ENCODE assay signal across 8 cellular contexts in genomic region chr20:33443512-33444239, GRCh38. TPM values are rescaled to one million over a fixed set of nuclear protein-coding genes. Genes with fewer than 3 reads are reported as not detected.
A peak's percentile ranks its signal among the peaks of the same experiment; 100 is the strongest.
DNase-seq lines count a peak whose midpoint lies in the region; ATAC-seq and TF ChIP-seq lines count a peak whose summit lies in the region.

TSS of gene SNTA1 (minus strand) at chr20:33443763. CDS start at chr20:33443620, 143 bp downstream.

- H3K27me3 ChIP-seq in CD4-positive, alpha-beta memory T cell (ENCODE audit: insufficient read depth, low read length): no peaks in the 10 kb centered on the region
- no peaks in the 10 kb centered on the region for H3K27me3 ChIP-seq in Karpas-422 (ENCODE audit: low read length)

- H2AFZ ChIP-seq in Karpas-422 (ENCODE audit: low read length): peak within 1 kb of the TSS; percentile 87; the same call in 1 of the 2 replicates

- TF ChIP-seq CTCF in RWPE1 (conservative IDR thresholded peaks at IDR 0.05; ENCODE audit: low read depth): no peak

- no peaks in the 10 kb centered on the region for H3K9me2 ChIP-seq in Karpas-422 (replicated peaks; ENCODE audit: insufficient read depth, low read length)

- no peaks in the 10 kb centered on the region for H3K9me3 ChIP-seq in CD4-positive, alpha-beta memory T cell (ENCODE audit: control insufficient read depth in 1 of 2, low read length in 2 of 2)
- no peaks in the 10 kb centered on the region for H3K9me3 ChIP-seq in Karpas-422 (ENCODE audit: low read length)

- H3K27ac ChIP-seq in CD4-positive, alpha-beta memory T cell (ENCODE audit: low read depth, low read length): peak within 1 kb of the TSS; percentile 74
- H3K27ac ChIP-seq in Karpas-422 (ENCODE audit: low read length) (peak within 1 kb of the TSS; percentile 88), RWPE1 (peak within 1 kb of the TSS; percentile 54)

- peaks cover 0 to 6% of the 10 kb centered on the region in 2 donors for H3K36me3 Mint-ChIP-seq in CD4-positive, alpha-beta memory T cell
- H3K36me3 Mint-ChIP-seq in natural killer cell treated with Interleukin-12 subunit alpha and Interleukin-12 subunit beta and Interleukin-15 and Interleukin-18, amount 100 ng/mL, for 72 hours: no peaks in the 10 kb centered on the region

- peaks cover 17% of the 10 kb centered on the region for H3K4me1 ChIP-seq in CD4-positive, alpha-beta memory T cell (ENCODE audit: insufficient read depth, low read length)
- H3K4me1 ChIP-seq in Karpas-422 (ENCODE audit: low read length): peaks cover 65% of the 10 kb centered on the region

- peak; percentile 47 for ATAC-seq in GM21528 (IDR thresholded peaks at IDR 0.05; ENCODE audit: low FRiP score, unreplicated experiment)
- peak; percentile 96 to 97 for ATAC-seq in natural killer cell treated with Interleukin-12 subunit alpha and Interleukin-12 subunit beta and Interleukin-15 and Interleukin-18, amount 100 ng/mL, for 72 hours

- peaks cover 0 to 2% (median 0%) of the 10 kb centered on the region in 8 donors for H3K9me3 Mint-ChIP-seq in CD4-positive, alpha-beta memory T cell
- H3K9me3 Mint-ChIP-seq in natural killer cell treated with Interleukin-12 subunit alpha and Interleukin-12 subunit beta and Interleukin-15 and Interleukin-18, amount 100 ng/mL, for 72 hours: no peaks in the 10 kb centered on the region

- peak within 1 kb of the TSS; percentile 92 to 97 (median 92) for H3K4me3 Mint-ChIP-seq in CD4-positive, alpha-beta memory T cell
- peak within 1 kb of the TSS; percentile 93 for H3K4me3 Mint-ChIP-seq in natural killer cell treated with Interleukin-12 subunit alpha and Interleukin-12 subunit beta and Interleukin-15 and Interleukin-18, amount 100 ng/mL, for 72 hours

- H3K4me1 Mint-ChIP-seq in CD4-positive, alpha-beta memory T cell: peaks cover 14 to 28% (median 22%) of the 10 kb centered on the region in 4 donors
- peaks cover 11 to 21% of the 10 kb centered on the region in 2 donors for H3K4me1 Mint-ChIP-seq in natural killer cell treated with Interleukin-12 subunit alpha and Interleukin-12 subunit beta and Interleukin-15 and Interleukin-18, amount 100 ng/mL, for 72 hours (ENCODE audit: low read depth in 2 of 2)

- DNase-seq in CD4-positive, alpha-beta memory T cell: peak; percentile 80 to 88 (median 81)
- DNase-seq in Karpas-422: peak; percentile 96
- DNase-seq in RWPE1 (ENCODE audit: low spot score): peak; percentile 97
- peak; percentile 86 for DNase-seq in activated effector memory CD4-positive, alpha-beta T cell treated with Interleukin-2 at 50 U/mL for 16 hours
- DNase-seq in fibroblast of the conjunctiva (ENCODE audit: low read depth): peak; percentile 60
- peak; percentile 91 for DNase-seq in natural killer cell treated with Interleukin-12 subunit alpha and Interleukin-12 subunit beta and Interleukin-15 and Interleukin-18, amount 100 ng/mL, for 72 hours (ENCODE audit: low spot score)
- DNase-seq in stimulated activated naive CD4-positive, alpha-beta T cell (lab: John Stamatoyannopoulos, UW): peak; percentile 65 to 89 (median 80)

- H3K36me3 ChIP-seq in CD4-positive, alpha-beta memory T cell (ENCODE audit: insufficient read depth, low read length): no peaks in the 10 kb centered on the region
- H3K36me3 ChIP-seq in Karpas-422 (ENCODE audit: insufficient read depth, low read length): no peaks in the 10 kb centered on the region

- POLR2A ChIA-PET in CD4-positive, alpha-beta memory T cell (lab: Charles Lee; ENCODE audit: partially characterized antibody): interaction anchor here (0.6 to 3.4 kb wide), 21 partner anchors 12 to 668 kb away, joined by 3 to 22 read pairs (median 4); partner anchors contain the start of genes ACTL10, C20orf144, CBFA2T2 and CDK5RAP1
- POLR2A ChIA-PET in RWPE1 (lab: Yijun Ruan, JAX; ENCODE audit: low non-redundant PET): interaction anchor here (0.5 to 1.6 kb wide), 6 partner anchors 20 to 1212 kb away, joined by 3 to 7 read pairs (median 4); partner anchors contain the start of genes CBFA2T2 and CDK5RAP1

- no peaks in the 10 kb centered on the region for H4K20me1 ChIP-seq in Karpas-422 (ENCODE audit: insufficient read depth, low read depth, low read length)

- CTCF ChIA-PET in CD4-positive, alpha-beta memory T cell (lab: Charles Lee; ENCODE audit: partially characterized antibody): interaction anchor here (0.5 to 1.8 kb wide), 7 partner anchors 42 to 1808 kb away, joined by 3 to 7 read pairs (median 3); partner anchors contain the start of genes ACTL10, CBFA2T2 and CDK5RAP1
- CTCF ChIA-PET in RWPE1 (lab: Yijun Ruan, JAX): interaction anchor here (0.6 to 3.7 kb wide), 6 partner anchors 42 to 1217 kb away, joined by 3 to 16 read pairs (median 4); partner anchors contain the start of genes ACTL10 and CDK5RAP1

- H3K9ac ChIP-seq in Karpas-422 (ENCODE audit: low read length): peak within 1 kb of the TSS; percentile 88

- H3K4me2 ChIP-seq in Karpas-422 (ENCODE audit: low read depth, low read length, poor library complexity, severe bottlenecking): peak within 1 kb of the TSS; percentile 95

- peak within 1 kb of the TSS; percentile 42 to 85 for H3K4me3 ChIP-seq in CD4-positive, alpha-beta memory T cell (ENCODE audit: low read length in 2 of 2)
- H3K4me3 ChIP-seq in Karpas-422 (ENCODE audit: low read length): peak within 1 kb of the TSS; percentile 98

- H3K27ac Mint-ChIP-seq in CD4-positive, alpha-beta memory T cell: peak within 1 kb of the TSS; percentile 90 to 97 (median 94)
- H3K27ac Mint-ChIP-seq in natural killer cell treated with Interleukin-12 subunit alpha and Interleukin-12 subunit beta and Interleukin-15 and Interleukin-18, amount 100 ng/mL, for 72 hours: peak within 1 kb of the TSS in 1 of 2 donors; percentile 64

- peaks cover 32% of the 10 kb centered on the region for H3K79me2 ChIP-seq in Karpas-422 (ENCODE audit: low read length)

- no peaks in the 10 kb centered on the region for H3K27me3 Mint-ChIP-seq in CD4-positive, alpha-beta memory T cell
- H3K27me3 Mint-ChIP-seq in natural killer cell treated with Interleukin-12 subunit alpha and Interleukin-12 subunit beta and Interleukin-15 and Interleukin-18, amount 100 ng/mL, for 72 hours: peaks cover 0 to 3% of the 10 kb centered on the region in 2 donors

- intact Hi-C loops in CD4-positive, alpha-beta memory T cell (cut with micrococcal nuclease): loop anchor here (1.0 to 5.0 kb wide), 8 partner anchors 42 to 669 kb away; partner anchors contain the start of genes ACTL10, CBFA2T2, CDK5RAP1 and CHMP4B

RNA-seq across cellular contexts. Expression of gene SNTA1, which starts in this region (rescaled TPM):
- 1 to 10 TPM; 5.1 to 5.7 TPM for total RNA-seq in CD4-positive, alpha-beta memory T cell
- 1 to 10 TPM; 7.2 to 9.2 TPM for polyA plus RNA-seq in CD4-positive, alpha-beta memory T cell
- 51.4 and 85.6 TPM in 2 replicates for total RNA-seq in Karpas-422 (2014; rRNA removed; shearing (Covaris generic); ENCODE audit: low replicate concordance)
- total RNA-seq in natural killer cell treated with Interleukin-12 subunit alpha and Interleukin-12 subunit beta and Interleukin-15 and Interleukin-18, amount 100 ng/mL, for 72 hours: 1 to 10 TPM; 1.1 to 1.5 TPM

Comparison
In these comparisons a context has a peak if more than half of its experiments do, and no peak if none do; other contexts are left out.
1. Peak in every context shown above with its lines: DNase-seq, ATAC-seq, H3K4me3 ChIP-seq and H3K27ac ChIP-seq.